In the genomic region with DNA sequence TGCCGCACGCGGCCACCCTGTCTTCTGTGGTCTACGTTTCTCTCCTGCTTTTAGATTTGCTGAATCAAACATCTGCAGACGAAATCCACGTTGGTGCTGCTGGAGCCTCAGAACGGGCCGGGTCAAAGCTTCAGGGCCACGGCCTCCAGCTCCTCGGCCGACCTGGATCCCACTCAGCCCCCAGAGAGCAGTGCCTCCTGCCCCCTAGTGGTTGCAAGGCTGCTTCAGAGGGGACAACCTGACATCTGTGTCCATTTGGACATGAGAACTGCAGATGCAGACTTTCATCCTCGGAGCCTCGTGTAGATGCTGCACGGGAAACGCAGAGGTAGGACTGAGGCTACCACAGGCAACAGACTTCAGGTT, we compare ENCODE assay signal across 8 cellular contexts. TPM values are rescaled to one million over a fixed set of nuclear protein-coding genes. Genes with fewer than 3 reads are reported as not detected.
DNase-seq lines count a peak whose midpoint lies in the region; ATAC-seq and TF ChIP-seq lines count a peak whose summit lies in the region.

No MANE protein-coding gene starts in this region.

- H2AFZ ChIP-seq in neural progenitor cell (replicated peaks), result no peak overlapping the region

- H3F3A ChIP-seq in neural progenitor cell (ENCODE audit: low read depth), result peaks cover 19% of the 10 kb centered on the region

- no peaks in the 10 kb centered on the region for H3K36me3 ChIP-seq in neural progenitor cell

- peak overlapping the region; percentile 46 for H3K27ac Mint-ChIP-seq in neural progenitor cell

- peak; percentile 58 for DNase-seq in activated CD8-positive, alpha-beta memory T cell treated with anti-CD3 and anti-CD28 coated beads, Interleukin-2, amount 50 U/mL, for 48 hours
- no peak for DNase-seq in activated CD8-positive, alpha-beta memory T cell treated with anti-CD3 and anti-CD28 coated beads for 24 hours
- DNase-seq in OCI-M1 (lab: John Stamatoyannopoulos, UW) (peak; percentile 2), epithelial cell of proximal tubule (ENCODE audit: low read depth) (no peak), neural progenitor cell (ENCODE audit: low spot score) (peak; percentile 77), germinal center (ENCODE audit: low spot score) (no peak)

- H3K79me2 ChIP-seq in neural progenitor cell (ENCODE audit: low read depth), result no peaks in the 10 kb centered on the region

- no peaks in the 10 kb centered on the region for H3K4me1 ChIP-seq in neural progenitor cell

- peaks cover 30% of the 10 kb centered on the region for H3K36me3 Mint-ChIP-seq in neural progenitor cell

- H3K9ac ChIP-seq in neural progenitor cell, result no peak overlapping the region

- H3K4me3 ChIP-seq in epithelial cell of proximal tubule (ENCODE audit: low read depth, low read length) (no peak overlapping the region), neural progenitor cell (no peak overlapping the region)

- no peaks in the 10 kb centered on the region for H3K27me3 ChIP-seq in neural progenitor cell

- H3K9me3 Mint-ChIP-seq in neural progenitor cell, result peaks cover 9% of the 10 kb centered on the region

- H3K27me3 Mint-ChIP-seq in neural progenitor cell (ENCODE audit: insufficient read depth, low read depth), result peaks cover 20% of the 10 kb centered on the region

- H3K4me2 ChIP-seq in neural progenitor cell, result no peak overlapping the region

- H3K27ac ChIP-seq in neural progenitor cell, result no peak overlapping the region

- peaks cover 16% of the 10 kb centered on the region for H3K4me1 Mint-ChIP-seq in neural progenitor cell

- TF ChIP-seq CTCF in epithelial cell of proximal tubule (conservative IDR thresholded peaks at IDR 0.05; ENCODE audit: low read depth, low read length) (peak; percentile 72), neural progenitor cell (IDR thresholded peaks at IDR 0.05) (peak; percentile 83)

- no peaks in the 10 kb centered on the region for H4K20me1 ChIP-seq in neural progenitor cell (ENCODE audit: low read depth)

- ATAC-seq in HG03439 (IDR thresholded peaks at IDR 0.05; ENCODE audit: unreplicated experiment) (no peak), HG02970 (IDR thresholded peaks at IDR 0.05; ENCODE audit: low FRiP score, unreplicated experiment) (no peak)

- no peaks in the 10 kb centered on the region for H3K9me3 ChIP-seq in neural progenitor cell (ENCODE audit: low read depth)

- no peak overlapping the region for H3K4me3 Mint-ChIP-seq in neural progenitor cell

RNA-seq across cellular contexts. Expression of a gene that starts 23.0 kb away (rescaled TPM):
- total RNA-seq in epithelial cell of proximal tubule, result not detected in 2 replicates
- 0.19 and 0.32 TPM in 2 replicates for total RNA-seq in neural progenitor cell (ENCODE audit: low replicate concordance)

RNA-seq across cellular contexts. Expression of a gene that starts 55.5 kb away (rescaled TPM):
- total RNA-seq in epithelial cell of proximal tubule (88.9 and 105 TPM in 2 replicates), neural progenitor cell (ENCODE audit: low replicate concordance) (76.5 and 108 TPM in 2 replicates)

Comparison
In these comparisons a context has a peak if more than half of its experiments do, and no peak if none do; other contexts are left out.
1. DNase-seq: peak in activated CD8-positive, alpha-beta memory T cell treated with anti-CD3 and anti-CD28 coated beads, Interleukin-2, amount 50 U/mL, for 48 hours (single experiment), OCI-M1 (single experiment) and neural progenitor cell (single experiment); none in activated CD8-positive, alpha-beta memory T cell treated with anti-CD3 and anti-CD28 coated beads for 24 hours (single experiment), epithelial cell of proximal tubule (single experiment) and germinal center (single experiment).